In genomic region chr1:56418047-56418680, GRCh38 we compare ENCODE assay signal across 2 cellular contexts.
TF ChIP-seq lines count a peak whose summit lies in the region.

No MANE protein-coding gene starts in this region.

TF ChIP-seq in HEK293T, 16 proteins besides CTCF, POLR2A, EP300 and RAD21:
- peak; percentile 28; the same call in 1 of the 2 replicates for TF ChIP-seq CTBP1 (IDR thresholded peaks at IDR 0.05; ENCODE audit: borderline replicate concordance)
- TF ChIP-seq TARDBP (IDR thresholded peaks at IDR 0.05), result no peak

TF ChIP-seq in H1, 55 proteins besides CTCF, POLR2A, EP300 and RAD21:
- TF ChIP-seq GTF2F1 (IDR thresholded peaks at IDR 0.05; ENCODE audit: borderline replicate concordance, low read depth, low read length) (no peak), GABPA (IDR thresholded peaks at IDR 0.05; ENCODE audit: borderline replicate concordance, insufficient read depth, low read length) (no peak), TAF7 (optimal IDR thresholded peaks at IDR 0.05; ENCODE audit: borderline replicate concordance, low read depth, low read length) (no peak), HDAC2 (IDR thresholded peaks at IDR 0.05; ENCODE audit: borderline replicate concordance in 1 of 2, low read depth in 2 of 2, low read length in 2 of 2) (no peak), HDAC6 (IDR thresholded peaks at IDR 0.05; ENCODE audit: low read depth, low read length) (no peak), CEBPB (IDR thresholded peaks at IDR 0.05; ENCODE audit: low read depth, low read length) (no peak), E2F6 (IDR thresholded peaks at IDR 0.05) (no peak), ZNF274 (IDR thresholded peaks at IDR 0.05; ENCODE audit: borderline replicate concordance, extremely low read depth, low read length) (no peak), SP1 (IDR thresholded peaks at IDR 0.05; ENCODE audit: low read depth, low read length) (no peak), EZH2 (IDR thresholded peaks at IDR 0.05; ENCODE audit: low read depth, low read length, severe bottlenecking) (no peak), CHD1 (IDR thresholded peaks at IDR 0.05; ENCODE audit: low read depth, low read length) (no peak), YY1 (IDR thresholded peaks at IDR 0.05; ENCODE audit: low read depth, low read length) (no peak), JUN (IDR thresholded peaks at IDR 0.05; ENCODE audit: low read depth, low read length) (no peak), TBP (IDR thresholded peaks at IDR 0.05; ENCODE audit: low read depth, low read length) (no peak)
